Comparison of ENCODE assay signal across 29 cellular contexts in genomic region chr1:62891961-62892562, GRCh38.
DNase-seq lines count a peak whose midpoint lies in the region; ATAC-seq and TF ChIP-seq lines count a peak whose summit lies in the region.
"Had no signal": no experiment of that assay in that cellular context is flagged by ENCODE, and none has a peak within 500 bp of the region (broad histone marks: within the 10 kb centered on the region; RNA-seq: fewer than 3 reads in every experiment).

No MANE protein-coding gene starts in this region.

- H3K9me3 Mint-ChIP-seq in GM23338 = no peaks in the 10 kb centered on the region
- H3K9me3 Mint-ChIP-seq in activated CD8-positive, alpha-beta memory T cell treated with anti-CD3 and anti-CD28 coated beads, Interleukin-2, amount 10 ng/mL, durations not matched to agents 7 days and 5 days (ENCODE audit: low read depth) = no peaks in the 10 kb centered on the region
- H3K9me3 Mint-ChIP-seq: activated naive CD8-positive, alpha-beta T cell treated with anti-CD3 and anti-CD28 coated beads, Interleukin-2, amount 10 ng/mL, durations not matched to agents 7 days and 5 days; CD4-positive, alpha-beta T cell; HFFc6; naive thymus-derived CD8-positive, alpha-beta T cell had no signal

- no peaks in the 10 kb centered on the region for H3K27me3 Mint-ChIP-seq in GM23338 (ENCODE audit: insufficient read depth, low read depth, poor library complexity)
- peaks cover 13% of the 10 kb centered on the region for H3K27me3 Mint-ChIP-seq in activated CD8-positive, alpha-beta memory T cell treated with anti-CD3 and anti-CD28 coated beads, Interleukin-2, amount 10 ng/mL, durations not matched to agents 7 days and 5 days
- H3K27me3 Mint-ChIP-seq: activated naive CD8-positive, alpha-beta T cell treated with anti-CD3 and anti-CD28 coated beads, Interleukin-2, amount 10 ng/mL, durations not matched to agents 7 days and 5 days had no signal

- H3K4me3 ChIP-seq in GM23338 (no peak overlapping the region), SK-N-MC (no peak overlapping the region), tibial nerve (no peak overlapping the region)
- H3K4me3 ChIP-seq: ascending aorta, coronary artery, heart right ventricle, K562, psoas muscle, thyroid gland, vagina had no signal

- DNase-seq in GM23338 (ENCODE audit: low spot score) (no peak), MV-4-11 (lab: John Stamatoyannopoulos, UW) (peak; percentile 63), SK-N-MC (ENCODE audit: low read depth, low spot score) (peak; percentile 77), fibroblast of peridontal ligament (ENCODE audit: extremely low read depth) (peak; percentile 51), tibial nerve (ENCODE audit: low spot score in 2 of 2) (no peak), mesenteric fat pad (ENCODE audit: low spot score) (no peak), inferior parietal cortex (ENCODE audit: extremely low spot score) (no peak)
- DNase-seq in activated CD8-positive, alpha-beta memory T cell treated with anti-CD3 and anti-CD28 coated beads, Interleukin-2, amount 10 ng/mL, durations not matched to agents 7 days and 5 days = no peak
- DNase-seq: activated CD4-positive, alpha-beta T cell treated with anti-CD3 and anti-CD28 coated beads for 48 hours; activated gamma-delta T cell treated with Interleukin-2 at 50 U/mL for 16 hours; activated naive CD8-positive, alpha-beta T cell treated with anti-CD3 and anti-CD28 coated beads, Interleukin-2, amount 10 ng/mL, durations not matched to agents 7 days and 5 days; activated T-cell treated with anti-CD3 and anti-CD28 coated beads, Interleukin-2, amount 50 U/mL, for 1 hour; CD4-positive, alpha-beta T cell; effector CD8-positive, alpha-beta T cell; erythroblast; heart right ventricle; HFFc6; naive thymus-derived CD8-positive, alpha-beta T cell; NCI-H446 treated with DMSO at 0.1 percent for 48 hours; NCI-H82; OCI-M1; psoas muscle; stimulated activated CD4-positive, alpha-beta T cell treated with anti-CD3 and anti-CD28 coated beads, Interleukin-4, amount 100 ng/mL, for 24 hours; T1000; thyroid gland had no signal

- no peak for TF ChIP-seq EP300 in tibial nerve (IDR thresholded peaks at IDR 0.05)

- H3F3A ChIP-seq in GM23338 (replicated peaks; ENCODE audit: low read depth) = no peaks in the 10 kb centered on the region

- H3K4me3 Mint-ChIP-seq in GM23338 = no peak overlapping the region
- H3K4me3 Mint-ChIP-seq in activated CD8-positive, alpha-beta memory T cell treated with anti-CD3 and anti-CD28 coated beads, Interleukin-2, amount 10 ng/mL, durations not matched to agents 7 days and 5 days = no peak overlapping the region
- H3K4me3 Mint-ChIP-seq: activated naive CD8-positive, alpha-beta T cell treated with anti-CD3 and anti-CD28 coated beads, Interleukin-2, amount 10 ng/mL, durations not matched to agents 7 days and 5 days; CD4-positive, alpha-beta T cell; HFFc6; naive thymus-derived CD8-positive, alpha-beta T cell had no signal

- H3K27ac ChIP-seq in GM23338 (ENCODE audit: low read depth) (no peak overlapping the region), SK-N-MC (no peak overlapping the region), tibial nerve (peak overlapping the region in 2 of 4 donors; percentile 56 to 57)
- H3K27ac ChIP-seq: ascending aorta, coronary artery, heart right ventricle, psoas muscle, thyroid gland, vagina had no signal

- no peaks in the 10 kb centered on the region for H3K4me1 Mint-ChIP-seq in GM23338
- no peaks in the 10 kb centered on the region for H3K4me1 Mint-ChIP-seq in activated CD8-positive, alpha-beta memory T cell treated with anti-CD3 and anti-CD28 coated beads, Interleukin-2, amount 10 ng/mL, durations not matched to agents 7 days and 5 days
- H3K4me1 Mint-ChIP-seq: activated naive CD8-positive, alpha-beta T cell treated with anti-CD3 and anti-CD28 coated beads, Interleukin-2, amount 10 ng/mL, durations not matched to agents 7 days and 5 days; naive thymus-derived CD8-positive, alpha-beta T cell had no signal

- no peak overlapping the region for H3K9ac ChIP-seq in SK-N-MC (ENCODE audit: insufficient read length)

- H2AFZ ChIP-seq in GM23338 = peak overlapping the region; percentile 80

- H3K4me2 ChIP-seq in GM23338 = no peak overlapping the region

- no peak overlapping the region for H3K27ac Mint-ChIP-seq in GM23338
- H3K27ac Mint-ChIP-seq in activated CD8-positive, alpha-beta memory T cell treated with anti-CD3 and anti-CD28 coated beads, Interleukin-2, amount 10 ng/mL, durations not matched to agents 7 days and 5 days = no peak overlapping the region
- H3K27ac Mint-ChIP-seq: activated naive CD8-positive, alpha-beta T cell treated with anti-CD3 and anti-CD28 coated beads, Interleukin-2, amount 10 ng/mL, durations not matched to agents 7 days and 5 days; CD4-positive, alpha-beta T cell; HFFc6; naive thymus-derived CD8-positive, alpha-beta T cell had no signal

- H3K9me2 ChIP-seq in GM23338 (ENCODE audit: insufficient read depth) = peaks cover 3% of the 10 kb centered on the region

- CTCF ChIA-PET in activated CD8-positive, alpha-beta memory T cell treated with anti-CD3 and anti-CD28 coated beads, Interleukin-2, amount 10 ng/mL, durations not matched to agents 7 days and 5 days (lab: Charles Lee) = no interaction called here

- no peaks in the 10 kb centered on the region for H3K36me3 Mint-ChIP-seq in GM23338 (ENCODE audit: low read depth)
- no peaks in the 10 kb centered on the region for H3K36me3 Mint-ChIP-seq in activated CD8-positive, alpha-beta memory T cell treated with anti-CD3 and anti-CD28 coated beads, Interleukin-2, amount 10 ng/mL, durations not matched to agents 7 days and 5 days
- H3K36me3 Mint-ChIP-seq: activated naive CD8-positive, alpha-beta T cell treated with anti-CD3 and anti-CD28 coated beads, Interleukin-2, amount 10 ng/mL, durations not matched to agents 7 days and 5 days had no signal

- WGBS in tibial nerve, 2 donors = 45 to 56% methylated on average over 6 of the region's 6 CpGs

- H3K27me3 ChIP-seq in GM23338 (ENCODE audit: insufficient read depth) (no peaks in the 10 kb centered on the region), tibial nerve (no peaks in the 10 kb centered on the region)
- H3K27me3 ChIP-seq: ascending aorta, thyroid gland, vagina had no signal

- H4K20me1 ChIP-seq in GM23338 (replicated peaks; ENCODE audit: insufficient read depth) = no peaks in the 10 kb centered on the region

- H3K36me3 ChIP-seq in GM23338 (ENCODE audit: insufficient read depth) (no peaks in the 10 kb centered on the region), SK-N-MC (ENCODE audit: insufficient read depth, low read length) (no peaks in the 10 kb centered on the region), tibial nerve (no peaks in the 10 kb centered on the region)
- H3K36me3 ChIP-seq: ascending aorta, heart right ventricle, thyroid gland, vagina had no signal

- no peak for TF ChIP-seq POLR2A in tibial nerve (IDR thresholded peaks at IDR 0.05)

- ATAC-seq in GM23338 = no peak
- no peak for ATAC-seq in activated CD8-positive, alpha-beta memory T cell treated with anti-CD3 and anti-CD28 coated beads, Interleukin-2, amount 10 ng/mL, durations not matched to agents 7 days and 5 days
- ATAC-seq: heart right ventricle; K562; naive thymus-derived CD8-positive, alpha-beta T cell; psoas muscle had no signal

- H3K4me1 ChIP-seq in GM23338 (ENCODE audit: insufficient read depth) (peaks cover 3% of the 10 kb centered on the region; the same call in 1 of the 2 replicates), tibial nerve (peaks cover 0 to 3% (median 0%) of the 10 kb centered on the region in 4 donors)
- H3K4me1 ChIP-seq: ascending aorta, heart right ventricle, psoas muscle, thyroid gland, vagina had no signal

- H3K79me2 ChIP-seq in GM23338 (replicated peaks; ENCODE audit: insufficient read depth) = no peaks in the 10 kb centered on the region

- TF ChIP-seq CTCF in GM23338 (conservative IDR thresholded peaks at IDR 0.05; ENCODE audit: low read depth in 2 of 2) (no peak), tibial nerve (IDR thresholded peaks at IDR 0.05) (no peak)

- H3K9me3 ChIP-seq in SK-N-MC (ENCODE audit: low read depth, low read length) = no peaks in the 10 kb centered on the region
- no peaks in the 10 kb centered on the region for H3K9me3 ChIP-seq in tibial nerve
- H3K9me3 ChIP-seq: ascending aorta, heart right ventricle, psoas muscle, thyroid gland, vagina had no signal

TF ChIP-seq in GM23338, 12 proteins besides CTCF, POLR2A, EP300 and RAD21 (continues in another document):
- no peak for TF ChIP-seq STAT1 (IDR thresholded peaks at IDR 0.05; ENCODE audit: unreplicated experiment)
- TF ChIP-seq CREB1 (CRISPR knock-in tag; IDR thresholded peaks at IDR 0.05; ENCODE audit: low read depth) = no peak
- TF ChIP-seq EZH2 (IDR thresholded peaks at IDR 0.05; ENCODE audit: low read depth, unreplicated experiment) = no peak
- no peak for TF ChIP-seq ZNF114 (CRISPR knock-in tag; IDR thresholded peaks at IDR 0.05)
- TF ChIP-seq NANOG (IDR thresholded peaks at IDR 0.05; ENCODE audit: borderline replicate concordance) = no peak
- TF ChIP-seq POLR2AphosphoS5 (IDR thresholded peaks at IDR 0.05; ENCODE audit: low read depth) = no peak
- no peak for TF ChIP-seq ZNF331 (CRISPR knock-in tag; IDR thresholded peaks at IDR 0.05; ENCODE audit: low read depth)
- no peak for TF ChIP-seq JUNB (IDR thresholded peaks at IDR 0.05; ENCODE audit: unreplicated experiment)
- TF ChIP-seq EZH2phosphoT487 (IDR thresholded peaks at IDR 0.05; ENCODE audit: unreplicated experiment) = no peak
- TF ChIP-seq REST (IDR thresholded peaks at IDR 0.05; ENCODE audit: unreplicated experiment) = no peak

Comparison
In these comparisons a context has a peak if more than half of its experiments do, and no peak if none do; other contexts are left out.
1. DNase-seq: peak in MV-4-11 (single experiment), SK-N-MC (single experiment) and fibroblast of peridontal ligament (single experiment); none in GM23338 (single experiment), activated CD8-positive, alpha-beta memory T cell treated with anti-CD3 and anti-CD28 coated beads, Interleukin-2, amount 10 ng/mL, durations not matched to agents 7 days and 5 days (single experiment), tibial nerve (0 of 2), mesenteric fat pad (single experiment) and inferior parietal cortex (single experiment).